ENCODE assay signal across 9 cellular contexts in genomic region chr6:160462551-160463109, GRCh38.
DNase-seq lines count a peak whose midpoint lies in the region; ATAC-seq and TF ChIP-seq lines count a peak whose summit lies in the region.
"Had no signal": no experiment of that assay in that cellular context is flagged by ENCODE, and none has a peak within 500 bp of the region (broad histone marks: within the 10 kb centered on the region; RNA-seq: fewer than 3 reads in every experiment).

No MANE protein-coding gene starts in this region.

- no peaks in the 10 kb centered on the region for H3K79me2 ChIP-seq in H9 (ENCODE audit: insufficient read depth, low read length)
- H3K79me2 ChIP-seq: parathyroid adenoma had no signal

- H3T11ph ChIP-seq in H9 (ENCODE audit: low read length), result no peak overlapping the region

- peaks cover 72% of the 10 kb centered on the region for H3K4me1 Mint-ChIP-seq in activated CD4-positive, alpha-beta memory T cell treated with anti-CD3 and anti-CD28 coated beads for 36 hours (ENCODE audit: low read depth)
- 0 out of 4 replicates have a peak, but pooled peaks cover 0 to under 1% of the 10 kb centered on the region in 2 experiments for H3K4me1 Mint-ChIP-seq in H9

- no peak overlapping the region for H2BK120ac ChIP-seq in H9 (ENCODE audit: low read depth, low read length, poor library complexity, severe bottlenecking)

- H3K9me3 ChIP-seq in H9 (ENCODE audit: control insufficient read depth, low read depth, low read length), result no peaks in the 10 kb centered on the region

- no CpG with 5 or more reads among the region's 3 CpGs for WGBS in H9 (ENCODE audit: extremely low coverage, insufficient read length, low lambda C conversion rate)

- H3K4me2 ChIP-seq in H9 (ENCODE audit: insufficient read depth, insufficient read length, low read length), result no peak overlapping the region

- no peak overlapping the region for H2AFZ ChIP-seq in H9 (ENCODE audit: low read length)
- H2AFZ ChIP-seq: parathyroid adenoma had no signal

- H3K4me3 Mint-ChIP-seq in activated CD4-positive, alpha-beta memory T cell treated with anti-CD3 and anti-CD28 coated beads for 36 hours, result peak overlapping the region; percentile 42
- no peak overlapping the region for H3K4me3 Mint-ChIP-seq in H9

- no peak overlapping the region for H4K8ac ChIP-seq in H9 (replicated peaks; ENCODE audit: insufficient read length, low read depth, low read length)

- H3K36me3 Mint-ChIP-seq in activated CD4-positive, alpha-beta memory T cell treated with anti-CD3 and anti-CD28 coated beads for 36 hours, result peaks cover 8% of the 10 kb centered on the region
- H3K36me3 Mint-ChIP-seq in H9 (ENCODE audit: insufficient read depth in 1 of 3, low read depth in 3 of 3), result peaks cover 6 to 14% (median 7%) of the 10 kb centered on the region in 3 experiments; a peak in 4 of 7 replicates

- H4K5ac ChIP-seq in H9 (ENCODE audit: insufficient read length, low read depth, low read length), result no peak overlapping the region

- peak; percentile 98 for ATAC-seq in GM21390 (IDR thresholded peaks at IDR 0.05; ENCODE audit: unreplicated experiment)

- POLR2A ChIA-PET in activated CD4-positive, alpha-beta memory T cell treated with anti-CD3 and anti-CD28 coated beads for 36 hours (lab: Charles Lee), result no interaction called here

- no peak overlapping the region for H3K56ac ChIP-seq in H9 (ENCODE audit: insufficient read length, low read depth, low read length)

- no peak overlapping the region for H4K91ac ChIP-seq in H9 (ENCODE audit: insufficient read length, low read depth, low read length)

- no peak overlapping the region for H3K4me3 ChIP-seq in foreskin fibroblast (ENCODE audit: low read depth in 1 of 2, low read length in 2 of 2)

- H4K20me1 ChIP-seq in H9 (ENCODE audit: control insufficient read depth, insufficient read depth, insufficient read length), result no peaks in the 10 kb centered on the region

- H2BK20ac ChIP-seq in H9 (ENCODE audit: low read depth, low read length, poor library complexity, severe bottlenecking), result no peak overlapping the region

- H3K14ac ChIP-seq in H9 (ENCODE audit: insufficient read depth, low read length), result no peak overlapping the region

- H3K79me1 ChIP-seq in H9 (ENCODE audit: insufficient read depth, low read depth, low read length, poor library complexity, severe bottlenecking), result no peaks in the 10 kb centered on the region

- TF ChIP-seq CTCF in foreskin fibroblast (IDR thresholded peaks at IDR 0.05; ENCODE audit: low read depth, low read length) (no peak), H9 (conservative IDR thresholded peaks at IDR 0.05) (no peak)

- no peak overlapping the region for H2BK12ac ChIP-seq in H9 (ENCODE audit: insufficient read length, low read depth, low read length)

- H2BK15ac ChIP-seq in H9 (ENCODE audit: low read depth, low read length), result no peak overlapping the region

- H3K23me2 ChIP-seq in H9 (ENCODE audit: insufficient read length, low read depth, low read length, poor library complexity, severe bottlenecking), result no peaks in the 10 kb centered on the region

- in situ Hi-C loops in Caki2 (cut with HindIII; ENCODE audit: low pct_unique_long_range_greater_than_20kb, low sequenced_read_pairs), result no loop called here

- H3K27me3 Mint-ChIP-seq in activated CD4-positive, alpha-beta memory T cell treated with anti-CD3 and anti-CD28 coated beads for 36 hours, result peaks cover 14% of the 10 kb centered on the region
- H3K27me3 Mint-ChIP-seq in H9 (ENCODE audit: low read depth), result peaks cover 3% of the 10 kb centered on the region

- H3K27me3 ChIP-seq in H9 (ENCODE audit: insufficient read depth, low read length), result no peaks in the 10 kb centered on the region

- no peak overlapping the region for H3K27ac ChIP-seq in H9 (ENCODE audit: insufficient read length, low read depth, low read length)
- H3K27ac ChIP-seq: parathyroid adenoma had no signal

- DNase-seq in Caki2 (ENCODE audit: low read depth) (peak; percentile 15), HS-27A (ENCODE audit: low read depth) (peak; percentile 73), foreskin fibroblast (peak; percentile 84 to 90), SK-N-DZ (ENCODE audit: low spot score) (no peak), iPS-NIHi7 (ENCODE audit: extremely low spot score) (no peak), H9 (no peak)
- peak; percentile 64 for DNase-seq in activated CD4-positive, alpha-beta memory T cell treated with anti-CD3 and anti-CD28 coated beads for 36 hours

- no peak overlapping the region for H2BK5ac ChIP-seq in H9 (ENCODE audit: insufficient read length, low read length)

- CTCF ChIA-PET in activated CD4-positive, alpha-beta memory T cell treated with anti-CD3 and anti-CD28 coated beads for 36 hours (lab: Charles Lee), result interaction anchor here (0.7 to 1.4 kb wide), 2 partner anchors 71 to 324 kb away, joined by 3 to 5 read pairs; no protein-coding TSS in a partner anchor

- H3K27ac Mint-ChIP-seq in activated CD4-positive, alpha-beta memory T cell treated with anti-CD3 and anti-CD28 coated beads for 36 hours, result peak overlapping the region; percentile 68
- no peak overlapping the region for H3K27ac Mint-ChIP-seq in H9

- H3K23ac ChIP-seq in H9 (ENCODE audit: insufficient read length, low read depth, low read length), result no peak overlapping the region

- H3K18ac ChIP-seq in H9 (ENCODE audit: insufficient read length, low read depth, low read length), result no peak overlapping the region

- H2AK5ac ChIP-seq in H9 (ENCODE audit: insufficient read length, low read length), result no peak overlapping the region

- intact Hi-C loops in activated CD4-positive, alpha-beta memory T cell treated with anti-CD3 and anti-CD28 coated beads for 36 hours (cut with micrococcal nuclease), result loop anchor here (1.0 to 5.0 kb wide), 8 partner anchors 61 to 770 kb away; partner anchors contain the start of genes MRPL18, SOD2 and WTAP

- no peak overlapping the region for H3K9ac ChIP-seq in H9 (ENCODE audit: extremely low read depth, insufficient read length, low read length)
- H3K9ac ChIP-seq: parathyroid adenoma had no signal

- no peaks in the 10 kb centered on the region for H3K4me1 ChIP-seq in H9 (ENCODE audit: insufficient read depth, low read length)
- H3K4me1 ChIP-seq: parathyroid adenoma had no signal

- H3K4ac ChIP-seq in H9 (ENCODE audit: low read depth, low read length), result no peak overlapping the region

- no peaks in the 10 kb centered on the region for H3K9me3 Mint-ChIP-seq in activated CD4-positive, alpha-beta memory T cell treated with anti-CD3 and anti-CD28 coated beads for 36 hours
- peaks cover 3 to 7% of the 10 kb centered on the region in 2 experiments; a peak in 3 of 5 replicates for H3K9me3 Mint-ChIP-seq in H9

Comparison
In these comparisons a context has a peak if more than half of its experiments do, and no peak if none do; other contexts are left out.
1. DNase-seq: peak in Caki2 (single experiment), HS-27A (single experiment), activated CD4-positive, alpha-beta memory T cell treated with anti-CD3 and anti-CD28 coated beads for 36 hours (single experiment) and foreskin fibroblast (2 of 2); none in SK-N-DZ (single experiment), iPS-NIHi7 (single experiment) and H9 (single experiment).